14 cellular contexts compared by ENCODE assay signal in genomic region chr3:86814918-86815655, GRCh38.
DNase-seq lines count a peak whose midpoint lies in the region; ATAC-seq and TF ChIP-seq lines count a peak whose summit lies in the region.
"Had no signal": no experiment of that assay in that cellular context is flagged by ENCODE, and none has a peak within 500 bp of the region (broad histone marks: within the 10 kb centered on the region; RNA-seq: fewer than 3 reads in every experiment).

No MANE protein-coding gene starts in this region.

- H3K79me2 ChIP-seq in mesendoderm (ENCODE audit: control insufficient read depth, insufficient read depth, low read length), result no peaks in the 10 kb centered on the region

- no peak for TF ChIP-seq CTCF in AG09309 (IDR thresholded peaks at IDR 0.05; ENCODE audit: control insufficient read depth, insufficient read depth, low read depth, low read length, missing control alignments)

- H3K4me2 ChIP-seq in mesendoderm (ENCODE audit: low read length), result no peak overlapping the region

- no peak overlapping the region for H4K8ac ChIP-seq in mesendoderm (ENCODE audit: low read depth, low read length)

- no peak overlapping the region for H3K18ac ChIP-seq in mesendoderm (ENCODE audit: low read length)

- no peak overlapping the region for H2BK15ac ChIP-seq in mesendoderm (replicated peaks; ENCODE audit: low read depth)

- no peak overlapping the region for H2BK5ac ChIP-seq in mesendoderm (ENCODE audit: low read length)

- no peak overlapping the region for H4K5ac ChIP-seq in mesendoderm (ENCODE audit: low read length)

- no peak overlapping the region for H3K4ac ChIP-seq in mesendoderm (ENCODE audit: low read depth, low read length)

- H3K9ac ChIP-seq in HUES64 (ENCODE audit: low read depth, low read length) (no peak overlapping the region; the same call in 1 of the 2 replicates), mesendoderm (ENCODE audit: low read length) (no peak overlapping the region)

- 30% methylated on average over 4 of the region's 4 CpGs for WGBS in HUES64
- no CpG with 5 or more reads among the region's 4 CpGs for WGBS in mesendoderm (ENCODE audit: extremely low coverage, insufficient coverage, low lambda C conversion rate)

- peak; percentile 25 for DNase-seq in AG09309 (ENCODE audit: low read depth)
- DNase-seq in dedifferentiated amniotic fluid mesenchymal stem cell (ENCODE audit: extremely low spot score), result peak; percentile 30
- DNase-seq in mesendoderm, result peak; percentile 6
- no peak for DNase-seq in NCI-H510A treated with DMSO at 0.1 percent for 48 hours (lab: John Stamatoyannopoulos, UW)
- DNase-seq in MG63, result no peak
- no peak for DNase-seq in NCI-H446 treated with DMSO at 0.1 percent for 48 hours (lab: John Stamatoyannopoulos, UW)
- DNase-seq: activated CD8-positive, alpha-beta T cell treated with anti-CD3 and anti-CD28 coated beads, Interleukin-2, amount 10 ng/mL, durations not matched to agents 7 days and 5 days; activated effector memory CD4-positive, alpha-beta T cell treated with anti-CD3 and anti-CD28 coated beads, Interleukin-2, amount 50 U/mL, for 16 hours; Calu3; heart left ventricle; left ventricle myocardium inferior had no signal

- H3K79me1 ChIP-seq in mesendoderm (ENCODE audit: low read length), result no peaks in the 10 kb centered on the region

- H2BK120ac ChIP-seq in mesendoderm (ENCODE audit: low read depth, low read length), result no peak overlapping the region

- H3K23ac ChIP-seq in mesendoderm (ENCODE audit: low read length), result no peak overlapping the region

- H3K9me3 ChIP-seq in HUES64 (ENCODE audit: insufficient read depth, low read depth, low read length) (no peaks in the 10 kb centered on the region), MG63 (no peaks in the 10 kb centered on the region)
- H3K9me3 ChIP-seq: breast epithelium, heart left ventricle, left ventricle myocardium inferior had no signal

- no peak for ATAC-seq in HG03039 (IDR thresholded peaks at IDR 0.05; ENCODE audit: unreplicated experiment)
- ATAC-seq: activated CD8-positive, alpha-beta T cell treated with anti-CD3 and anti-CD28 coated beads, Interleukin-2, amount 10 ng/mL, durations not matched to agents 7 days and 5 days; heart left ventricle had no signal

- H3K27ac ChIP-seq in HUES64 (ENCODE audit: low read depth, low read length), result peak overlapping the region; percentile 84
- no peak overlapping the region for H3K27ac ChIP-seq in mesendoderm (ENCODE audit: low read depth, low read length)
- H3K27ac ChIP-seq: breast epithelium, left ventricle myocardium inferior had no signal

- no peaks in the 10 kb centered on the region for H3K36me3 ChIP-seq in HUES64 (ENCODE audit: insufficient read depth, low read length)
- no peaks in the 10 kb centered on the region for H3K36me3 ChIP-seq in mesendoderm (ENCODE audit: control insufficient read depth, insufficient read depth, low read length)
- H3K36me3 ChIP-seq in MG63, result no peaks in the 10 kb centered on the region
- H3K36me3 ChIP-seq: breast epithelium, heart left ventricle, left ventricle myocardium inferior had no signal

- no peak overlapping the region for H3K56ac ChIP-seq in mesendoderm (ENCODE audit: low read length)

- no peak overlapping the region for H2AK5ac ChIP-seq in mesendoderm (ENCODE audit: low read length)

- H3K4me1 ChIP-seq in HUES64 (ENCODE audit: insufficient read depth, low read length) (peaks cover 32% of the 10 kb centered on the region), mesendoderm (ENCODE audit: control insufficient read depth, low read depth, low read length) (no peaks in the 10 kb centered on the region)
- H3K4me1 ChIP-seq: breast epithelium, heart left ventricle, left ventricle myocardium inferior had no signal

- no peak overlapping the region for H3K4me3 ChIP-seq in AG09309 (ENCODE audit: control insufficient read depth, low read depth, low read length)
- H3K4me3 ChIP-seq in HUES64 (ENCODE audit: low read length), result no peak overlapping the region
- H3K4me3 ChIP-seq in mesendoderm (ENCODE audit: low read length), result no peak overlapping the region
- H3K4me3 ChIP-seq in MG63, result no peak overlapping the region
- H3K4me3 ChIP-seq: breast epithelium, heart left ventricle, left ventricle myocardium inferior had no signal

- H3K27me3 ChIP-seq in HUES64 (ENCODE audit: insufficient read depth, low read length) (no peaks in the 10 kb centered on the region), mesendoderm (ENCODE audit: insufficient read depth, low read length, poor library complexity) (no peaks in the 10 kb centered on the region), MG63 (no peaks in the 10 kb centered on the region)
- H3K27me3 ChIP-seq: breast epithelium, heart left ventricle had no signal

Comparison
In these comparisons a context has a peak if more than half of its experiments do, and no peak if none do; other contexts are left out.
1. DNase-seq: peak in AG09309 (single experiment), dedifferentiated amniotic fluid mesenchymal stem cell (single experiment) and mesendoderm (single experiment); none in NCI-H510A treated with DMSO at 0.1 percent for 48 hours (single experiment), MG63 (single experiment) and NCI-H446 treated with DMSO at 0.1 percent for 48 hours (single experiment).